Comparison of ENCODE assay signal across 1 cellular context in genomic region chr19:18203863-18204393, GRCh38.
TF ChIP-seq lines count a peak whose summit lies in the region.

TSS of gene RAB3A (minus strand) at chr19:18204042. CDS start at chr19:18202740, 1,302 bp downstream.

TF ChIP-seq in HepG2, 621 proteins besides CTCF, POLR2A, EP300 and RAD21 (continued from another document and continues in another):
- TF ChIP-seq ZFP36L1 (CRISPR knock-in tag; IDR thresholded peaks at IDR 0.05): no peak
- TF ChIP-seq ZNF549 (CRISPR knock-in tag; IDR thresholded peaks at IDR 0.05): no peak
- TF ChIP-seq HCFC1 (IDR thresholded peaks at IDR 0.05; ENCODE audit: low read depth, low read length): no peak; the same call in 1 of the 2 replicates
- TF ChIP-seq RNF2 (conservative IDR thresholded peaks at IDR 0.05; ENCODE audit: low read depth): no peak
- TF ChIP-seq ZBTB7B (CRISPR knock-in tag; IDR thresholded peaks at IDR 0.05): peak; percentile 58; the same call in 1 of the 2 replicates
- no peak for TF ChIP-seq NR2F2 (IDR thresholded peaks at IDR 0.05; ENCODE audit: borderline replicate concordance, low read depth)
- no peak for TF ChIP-seq BRCA1 (CRISPR knock-in tag; IDR thresholded peaks at IDR 0.05)
- TF ChIP-seq XBP1 (CRISPR knock-in tag; IDR thresholded peaks at IDR 0.05): no peak
- peak; percentile 52 for TF ChIP-seq AGO1 (IDR thresholded peaks at IDR 0.05; ENCODE audit: low read depth, low read length, poor library complexity, severe bottlenecking)
- TF ChIP-seq AKNA (CRISPR knock-in tag; IDR thresholded peaks at IDR 0.05; ENCODE audit: borderline replicate concordance): no peak
- TF ChIP-seq TSC22D2 (CRISPR knock-in tag; IDR thresholded peaks at IDR 0.05; ENCODE audit: borderline replicate concordance): no peak
- 0 out of 2 replicates have a peak, but pooled peaks have one; percentile 22 for TF ChIP-seq ZNF251 (CRISPR knock-in tag; IDR thresholded peaks at IDR 0.05)
- no peak for TF ChIP-seq MTA3 (CRISPR knock-in tag; IDR thresholded peaks at IDR 0.05)
- no peak for TF ChIP-seq ZNF562 (CRISPR knock-in tag; IDR thresholded peaks at IDR 0.05; ENCODE audit: borderline replicate concordance)
- no peak for TF ChIP-seq JUNB (CRISPR knock-in tag; IDR thresholded peaks at IDR 0.05; ENCODE audit: borderline replicate concordance)
- no peak for TF ChIP-seq KIAA2018 (CRISPR knock-in tag; IDR thresholded peaks at IDR 0.05; ENCODE audit: borderline replicate concordance)
- no peak for TF ChIP-seq TCF7L2 (IDR thresholded peaks at IDR 0.05; ENCODE audit: low read depth, low read length)
- TF ChIP-seq HOXA7 (CRISPR knock-in tag; IDR thresholded peaks at IDR 0.05): no peak
- TF ChIP-seq ZNF687 (CRISPR knock-in tag; IDR thresholded peaks at IDR 0.05): peak; percentile 54
- no peak for TF ChIP-seq SPEN (CRISPR knock-in tag; IDR thresholded peaks at IDR 0.05; ENCODE audit: low read depth)
- peak; percentile 35 for TF ChIP-seq CBX1 (IDR thresholded peaks at IDR 0.05; ENCODE audit: low read depth)
- no peak for TF ChIP-seq ZNF33B (CRISPR knock-in tag; IDR thresholded peaks at IDR 0.05)
- TF ChIP-seq EZH2 (conservative IDR thresholded peaks at IDR 0.05; ENCODE audit: low read depth, low read length): no peak
- no peak for TF ChIP-seq ZNF576 (CRISPR knock-in tag; IDR thresholded peaks at IDR 0.05)
- TF ChIP-seq AFF4 (CRISPR knock-in tag; IDR thresholded peaks at IDR 0.05): no peak
- 0 out of 2 replicates have a peak, but pooled peaks have one; percentile 0 for TF ChIP-seq ATF2 (CRISPR knock-in tag; IDR thresholded peaks at IDR 0.05)
- peak; percentile 10; the same call in 1 of the 2 replicates for TF ChIP-seq FOXA3 (CRISPR knock-in tag; IDR thresholded peaks at IDR 0.05)
- TF ChIP-seq ZNF224 (CRISPR knock-in tag; IDR thresholded peaks at IDR 0.05): no peak
- peak; percentile 97 for TF ChIP-seq DRAP1 (CRISPR knock-in tag; IDR thresholded peaks at IDR 0.05)
- TF ChIP-seq MAFF (IDR thresholded peaks at IDR 0.05; ENCODE audit: low read depth, low read length): no peak
- no peak for TF ChIP-seq GATA4 (IDR thresholded peaks at IDR 0.05; ENCODE audit: borderline replicate concordance, low read depth)
- TF ChIP-seq HOXD1 (CRISPR knock-in tag; IDR thresholded peaks at IDR 0.05): no peak
- TF ChIP-seq ZNF468 (CRISPR knock-in tag; IDR thresholded peaks at IDR 0.05): no peak
- 0 out of 2 replicates have a peak, but pooled peaks have one; percentile 22 for TF ChIP-seq ZFP90 (CRISPR knock-in tag; IDR thresholded peaks at IDR 0.05; ENCODE audit: borderline replicate concordance)
